ENCODE assay signal across 8 cellular contexts in genomic region chr3:150385296-150386242, GRCh38. TPM values are rescaled to one million over a fixed set of nuclear protein-coding genes. Genes with fewer than 3 reads are reported as not detected.
DNase-seq lines count a peak whose midpoint lies in the region; ATAC-seq and TF ChIP-seq lines count a peak whose summit lies in the region.

No MANE protein-coding gene starts in this region.

- H3K36me3 Mint-ChIP-seq in GM23338 (ENCODE audit: low read depth), result no peaks in the 10 kb centered on the region
- H3K36me3 Mint-ChIP-seq in naive thymus-derived CD8-positive, alpha-beta T cell, result no peaks in the 10 kb centered on the region

- POLR2A ChIA-PET in PC-3 (lab: Charles Lee; ENCODE audit: unreplicated experiment), result no interaction called here
- POLR2A ChIA-PET in naive thymus-derived CD8-positive, alpha-beta T cell (lab: Charles Lee), result interaction anchor here (1.0 kb wide), 1 partner anchor 23 kb away, joined by 10 read pairs; the partner anchor contains the start of gene TSC22D2

- peaks cover 1% of the 10 kb centered on the region for H3K27me3 Mint-ChIP-seq in GM23338 (ENCODE audit: insufficient read depth, low read depth, poor library complexity)
- no peaks in the 10 kb centered on the region for H3K27me3 Mint-ChIP-seq in naive thymus-derived CD8-positive, alpha-beta T cell

- H4K20me1 ChIP-seq in GM23338 (replicated peaks; ENCODE audit: insufficient read depth) (no peaks in the 10 kb centered on the region), PC-3 (ENCODE audit: low read length) (no peaks in the 10 kb centered on the region)

- H3K4me3 Mint-ChIP-seq in GM23338, result no peak overlapping the region
- peak overlapping the region; percentile 3 to 82 (median 74) for H3K4me3 Mint-ChIP-seq in naive thymus-derived CD8-positive, alpha-beta T cell

- H3K4me1 Mint-ChIP-seq in GM23338, result peaks cover 12% of the 10 kb centered on the region
- H3K4me1 Mint-ChIP-seq in naive thymus-derived CD8-positive, alpha-beta T cell, result peaks cover 13 to 24% (median 20%) of the 10 kb centered on the region in 4 donors

- no peak for TF ChIP-seq POLR2A in lower leg skin (IDR thresholded peaks at IDR 0.05)

- H3K36me3 ChIP-seq in GM23338 (ENCODE audit: insufficient read depth), result no peaks in the 10 kb centered on the region
- no peaks in the 10 kb centered on the region for H3K36me3 ChIP-seq in PC-3 (ENCODE audit: low read depth, low read length)

- CTCF ChIA-PET in PC-3 (lab: Charles Lee), result interaction anchor here (0.6 kb wide), 1 partner anchor 75 kb away, joined by 3 read pairs; no protein-coding TSS in a partner anchor

- no peak for TF ChIP-seq CTCF in GM23338 (conservative IDR thresholded peaks at IDR 0.05; ENCODE audit: low read depth in 2 of 2)
- TF ChIP-seq CTCF in PC-3 (conservative IDR thresholded peaks at IDR 0.05; ENCODE audit: low read depth, low read length), result no peak
- TF ChIP-seq CTCF in lower leg skin (IDR thresholded peaks at IDR 0.05), result no peak

- no peak overlapping the region for H3K4me3 ChIP-seq in GM23338
- no peak overlapping the region for H3K4me3 ChIP-seq in PC-3 (ENCODE audit: low read length)
- no peak overlapping the region for H3K4me3 ChIP-seq in lower leg skin (ENCODE audit: low read depth, poor library complexity, severe bottlenecking)

- BruUV-seq in PC-3 (replicated peaks; lab: Mats Ljungman, UMichigan), result no TSS peak

- H3K27me3 ChIP-seq in GM23338 (ENCODE audit: insufficient read depth) (no peaks in the 10 kb centered on the region), PC-3 (ENCODE audit: low read length) (no peaks in the 10 kb centered on the region)

- WGBS in lower leg skin, 2 donors, result 76 to 81% methylated on average over 6 of the region's 6 CpGs

- H3K9me3 Mint-ChIP-seq in GM23338, result no peaks in the 10 kb centered on the region
- no peaks in the 10 kb centered on the region for H3K9me3 Mint-ChIP-seq in naive thymus-derived CD8-positive, alpha-beta T cell

- H3K9me2 ChIP-seq in GM23338 (ENCODE audit: insufficient read depth) (0 out of 2 replicates have a peak, but pooled peaks cover 5% of the 10 kb centered on the region), PC-3 (replicated peaks; ENCODE audit: low read length) (no peaks in the 10 kb centered on the region)

- no peak overlapping the region for H3K27ac Mint-ChIP-seq in GM23338
- peak overlapping the region in 9 of 10 donors; percentile 14 to 80 (median 74) for H3K27ac Mint-ChIP-seq in naive thymus-derived CD8-positive, alpha-beta T cell

- no peaks in the 10 kb centered on the region for H3F3A ChIP-seq in GM23338 (replicated peaks; ENCODE audit: low read depth)
- no peaks in the 10 kb centered on the region for H3F3A ChIP-seq in PC-3 (ENCODE audit: low read length, unreplicated experiment)

- H3K4me2 ChIP-seq in GM23338 (no peak overlapping the region; the same call in 1 of the 2 replicates), PC-3 (ENCODE audit: low read length) (no peak overlapping the region)

- no peak overlapping the region for H3K27ac ChIP-seq in GM23338 (ENCODE audit: low read depth)
- no peak overlapping the region for H3K27ac ChIP-seq in PC-3 (ENCODE audit: low read length)

- no peak overlapping the region for H3K9ac ChIP-seq in PC-3 (ENCODE audit: low read length)

- intact Hi-C loops in PC-3 (cut with micrococcal nuclease) (no loop called here), lower leg skin (cut with DNase I; ENCODE audit: low total_unique reads) (no loop called here)

- H3K4me1 ChIP-seq in GM23338 (ENCODE audit: insufficient read depth) (peaks cover 13% of the 10 kb centered on the region), PC-3 (ENCODE audit: insufficient read depth, low read length) (no peaks in the 10 kb centered on the region)

- H3K9me3 ChIP-seq in PC-3 (ENCODE audit: low read length), result no peaks in the 10 kb centered on the region

- ATAC-seq in GM18861 (IDR thresholded peaks at IDR 0.05; ENCODE audit: unreplicated experiment) (peak; percentile 20), GM23338 (peak; percentile 40), PC-3 (peak; percentile 38; the same call in 1 of the 2 replicates)
- ATAC-seq in naive thymus-derived CD8-positive, alpha-beta T cell, result peak; percentile 34 to 36

- DNase-seq in GM23338 (ENCODE audit: low spot score), result no peak
- DNase-seq in PC-3, result no peak
- peak in 3 of 10 donors; percentile 0 to 6 (median 1) for DNase-seq in naive thymus-derived CD8-positive, alpha-beta T cell
- DNase-seq in NCI-H2171 (lab: John Stamatoyannopoulos, UW), result no peak
- no peak for DNase-seq in lower leg skin (ENCODE audit: low spot score in 2 of 2)
- no peak for DNase-seq in NCI-H1417 (lab: John Stamatoyannopoulos, UW)
- DNase-seq in NCI-H2171 treated with DMSO at 0.1 percent for 48 hours (lab: John Stamatoyannopoulos, UW), result no peak

- peak overlapping the region; percentile 97 for H2AFZ ChIP-seq in GM23338
- H2AFZ ChIP-seq in PC-3 (ENCODE audit: low read length), result no peak overlapping the region

- no peaks in the 10 kb centered on the region for H3K79me2 ChIP-seq in GM23338 (replicated peaks; ENCODE audit: insufficient read depth)
- no peaks in the 10 kb centered on the region for H3K79me2 ChIP-seq in PC-3 (ENCODE audit: low read length)

TF ChIP-seq in GM23338, 12 proteins besides CTCF, POLR2A, EP300 and RAD21:
- TF ChIP-seq NANOG (IDR thresholded peaks at IDR 0.05; ENCODE audit: borderline replicate concordance) (no peak), POLR2AphosphoS5 (IDR thresholded peaks at IDR 0.05; ENCODE audit: low read depth) (no peak), EZH2phosphoT487 (IDR thresholded peaks at IDR 0.05; ENCODE audit: unreplicated experiment) (no peak), JUNB (IDR thresholded peaks at IDR 0.05; ENCODE audit: unreplicated experiment) (no peak), ZNF331 (CRISPR knock-in tag; IDR thresholded peaks at IDR 0.05; ENCODE audit: low read depth) (no peak), ETS1 (IDR thresholded peaks at IDR 0.05) (no peak)
TF ChIP-seq in GM23338: peak in this region for 0.

RNA-seq across cellular contexts. Expression of gene TSC22D2, which starts 22.5 kb away (rescaled TPM):
- 18.6 and 23.3 TPM in 2 replicates for total RNA-seq in GM23338 (2014; rRNA removed; shearing (Covaris generic))
- polyA plus RNA-seq in GM23338 (2016; fragmentation: Nextera tagmentation; extraction: Ambion mirVana), result 33.8 and 34.2 TPM in 2 replicates
- total RNA-seq in PC-3 (2014; rRNA removed) (9.6 and 15.7 TPM in 2 replicates), lower leg skin (10 to 100 TPM; 13.0 to 60.4 (median 16.7) TPM)
- 10 to 100 TPM; 25.9 to 28.9 TPM for total RNA-seq in naive thymus-derived CD8-positive, alpha-beta T cell
- 10 to 100 TPM in 1 of 3 donors, 1 to 10 TPM in 2; 6.3 to 11.8 (median 8.0) TPM for polyA plus RNA-seq in naive thymus-derived CD8-positive, alpha-beta T cell
